In genomic region chr11:123151366-123151765, GRCh38 we compare ENCODE assay signal across 5 cellular contexts. TPM values are rescaled to one million over a fixed set of nuclear protein-coding genes. Genes with fewer than 3 reads are reported as not detected.
"Had no signal": no experiment of that assay in that cellular context is flagged by ENCODE, and none has a peak within 500 bp of the region (broad histone marks: within the 10 kb centered on the region; RNA-seq: fewer than 3 reads in every experiment).

No MANE protein-coding gene starts in this region.

- DNase-seq: H9, HCEC 1CT, KBM-7 had no signal

- H3K4me3 ChIP-seq: GM23338 had no signal

- H2AFZ ChIP-seq: GM23338 had no signal

- H3K4me2 ChIP-seq: GM23338 had no signal

RNA-seq across cellular contexts. Expression of gene CLMP, which starts 43.7 kb away (rescaled TPM):
- total RNA-seq: HepG2 had no signal
- polyA plus RNA-seq: HepG2 had no signal
